ENCODE assay signal across 8 cellular contexts in the genomic region with DNA sequence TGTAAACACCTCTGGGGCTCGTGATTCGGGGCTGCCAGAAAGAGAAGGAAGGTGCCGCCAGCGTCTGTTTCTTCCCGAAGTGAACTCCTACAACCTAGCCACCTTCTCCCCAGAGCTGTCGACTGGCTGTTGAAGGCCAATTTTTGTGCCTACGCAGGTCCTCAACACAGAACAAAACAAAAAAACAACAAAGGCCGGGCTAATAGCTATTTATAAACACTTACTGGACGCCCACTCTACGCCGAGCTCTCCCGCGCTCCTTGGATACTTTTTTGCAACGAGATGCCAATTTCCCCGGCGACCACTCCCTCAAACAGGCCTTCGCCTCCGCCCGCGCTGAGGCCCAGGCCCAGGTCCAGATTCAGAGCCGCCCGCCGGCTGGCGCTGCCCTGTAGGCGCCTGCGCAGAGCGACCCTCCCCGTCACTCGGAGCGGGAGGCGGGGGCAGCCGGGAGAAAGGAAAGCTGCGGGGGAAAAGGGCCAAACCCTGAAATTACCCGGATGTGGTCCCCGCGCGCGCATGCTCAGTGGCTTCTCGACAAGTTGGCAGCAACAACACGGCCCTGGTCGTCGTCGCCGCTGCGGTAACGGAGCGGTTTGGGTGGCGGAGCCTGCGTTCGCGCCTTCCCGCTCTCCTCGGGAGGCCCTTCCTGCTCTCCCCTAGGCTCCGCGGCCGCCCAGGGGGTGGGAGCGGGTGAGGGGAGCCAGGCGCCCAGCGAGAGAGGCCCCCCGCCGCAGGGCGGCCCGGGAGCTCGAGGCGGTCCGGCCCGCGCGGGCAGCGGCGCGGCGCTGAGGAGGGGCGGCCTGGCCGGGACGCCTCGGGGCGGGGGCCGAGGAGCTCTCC. TPM values are rescaled to one million over a fixed set of nuclear protein-coding genes. Genes with fewer than 3 reads are reported as not detected.
DNase-seq lines count a peak whose midpoint lies in the region; ATAC-seq and TF ChIP-seq lines count a peak whose summit lies in the region.

A gene (plus strand): TSS at position 520 of the 843 bp plus-strand sequence. CDS start 16,834 bp downstream, outside the sequence.

- H3K36me3 ChIP-seq in PC-3 (ENCODE audit: low read depth, low read length): no peaks in the 10 kb centered on the region

- POLR2A ChIA-PET in PC-3 (lab: Charles Lee; ENCODE audit: unreplicated experiment): interaction anchor here (0.6 to 0.7 kb wide), 3 partner anchors 146 to 724 kb away, joined by 3 to 5 read pairs (median 4); a partner anchor contains a TSS

- no peak for TF ChIP-seq RAD21 in Ishikawa (IDR thresholded peaks at IDR 0.05; ENCODE audit: low read depth)

- peak; percentile 84 for ATAC-seq in GM21619 (IDR thresholded peaks at IDR 0.05; ENCODE audit: unreplicated experiment)
- ATAC-seq in PC-3: peak; percentile 77

- TF ChIP-seq EP300 in Ishikawa (IDR thresholded peaks at IDR 0.05; ENCODE audit: borderline replicate concordance): no peak

- TF ChIP-seq CTCF in PC-3 (conservative IDR thresholded peaks at IDR 0.05; ENCODE audit: low read depth, low read length): no peak

- H4K20me1 ChIP-seq in PC-3 (ENCODE audit: low read length): peaks cover 22% of the 10 kb centered on the region

- H3K27me3 ChIP-seq in PC-3 (ENCODE audit: low read length): no peaks in the 10 kb centered on the region

- peak; percentile 91 for DNase-seq in DMS153 (lab: John Stamatoyannopoulos, UW)
- peak; percentile 78 for DNase-seq in PC-3
- peak; percentile 98 for DNase-seq in activated T-cell treated with anti-CD3 and anti-CD28 coated beads, Interleukin-2, amount 50 U/mL, for 1 hour
- peak; percentile 76 for DNase-seq in epithelial cell of prostate (ENCODE audit: low read depth, low spot score)
- DNase-seq in mucosa of gallbladder (ENCODE audit: low spot score): peak; percentile 97
- peak; percentile 99 for DNase-seq in stimulated activated CD8-positive, alpha-beta memory T cell treated with anti-CD3 and anti-CD28 coated beads, Interleukin-4, amount 100 ng/mL, for 24 hours (ENCODE audit: low read depth)

- H3K9me2 ChIP-seq in PC-3 (replicated peaks; ENCODE audit: low read length): no peaks in the 10 kb centered on the region

- CTCF ChIA-PET in PC-3 (lab: Charles Lee): no interaction called here

- H3K9me3 ChIP-seq in PC-3 (ENCODE audit: low read length): no peaks in the 10 kb centered on the region

- no peaks in the 10 kb centered on the region for H3F3A ChIP-seq in PC-3 (ENCODE audit: low read length, unreplicated experiment)

- H3K9ac ChIP-seq in PC-3 (ENCODE audit: low read length): peak within 1 kb of the TSS; percentile 78

- H3K27ac ChIP-seq in PC-3 (ENCODE audit: low read length) (0 out of 2 replicates have a peak within 1 kb of the TSS, but pooled peaks have one; percentile 13), epithelial cell of prostate (peak within 1 kb of the TSS; percentile 85)

- peaks cover 51% of the 10 kb centered on the region for H3K79me2 ChIP-seq in PC-3 (ENCODE audit: low read length)

- peak within 1 kb of the TSS; percentile 87 for H3K4me2 ChIP-seq in PC-3 (ENCODE audit: low read length)

- intact Hi-C loops in PC-3 (cut with micrococcal nuclease): loop anchor here (1.0 to 10.0 kb wide), 3 partner anchors 63 to 205 kb away; a partner anchor contains a TSS

- H2AFZ ChIP-seq in PC-3 (ENCODE audit: low read length): peak within 1 kb of the TSS; percentile 75

- H3K4me3 ChIP-seq in PC-3 (ENCODE audit: low read length): peak within 1 kb of the TSS; percentile 80

- H3K4me1 ChIP-seq in PC-3 (ENCODE audit: insufficient read depth, low read length): peaks cover 13% of the 10 kb centered on the region; the same call in 1 of the 2 replicates

- TSS peak; percentile 62 for BruUV-seq in PC-3 (replicated peaks; lab: Mats Ljungman, UMichigan)

TF ChIP-seq in Ishikawa, 13 proteins besides CTCF, POLR2A, EP300 and RAD21:
- no peak for TF ChIP-seq CEBPB (IDR thresholded peaks at IDR 0.05)
- no peak for TF ChIP-seq EGR1 (IDR thresholded peaks at IDR 0.05)
- TF ChIP-seq TAF1 (IDR thresholded peaks at IDR 0.05; ENCODE audit: low read depth): 0 out of 2 replicates have a peak, but pooled peaks have one; percentile 56
- peak; percentile 38; the same call in 1 of the 2 replicates for TF ChIP-seq NFIC (IDR thresholded peaks at IDR 0.05)
- TF ChIP-seq TCF12 (IDR thresholded peaks at IDR 0.05; ENCODE audit: low read depth): peak; percentile 52; the same call in 1 of the 2 replicates
- TF ChIP-seq, protein P1, sequence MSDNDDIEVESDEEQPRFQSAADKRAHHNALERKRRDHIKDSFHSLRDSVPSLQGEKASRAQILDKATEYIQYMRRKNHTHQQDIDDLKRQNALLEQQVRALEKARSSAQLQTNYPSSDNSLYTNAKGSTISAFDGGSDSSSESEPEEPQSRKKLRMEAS (IDR thresholded peaks at IDR 0.05): peak; percentile 73
TF ChIP-seq in Ishikawa: peak in this region for 4.

RNA-seq across cellular contexts. Expression of the gene that starts here (rescaled TPM):
- total RNA-seq in PC-3 (2014; rRNA removed): 19.7 and 42.8 TPM in 2 replicates
- total RNA-seq in mucosa of gallbladder: 108 TPM

Comparison
In these comparisons a context has a peak if more than half of its experiments do, and no peak if none do; other contexts are left out.
1. Peak in every context shown above with its lines: DNase-seq, ATAC-seq, H3K4me3 ChIP-seq and H3K27ac ChIP-seq.